8 cellular contexts compared by ENCODE assay signal in the genomic region with DNA sequence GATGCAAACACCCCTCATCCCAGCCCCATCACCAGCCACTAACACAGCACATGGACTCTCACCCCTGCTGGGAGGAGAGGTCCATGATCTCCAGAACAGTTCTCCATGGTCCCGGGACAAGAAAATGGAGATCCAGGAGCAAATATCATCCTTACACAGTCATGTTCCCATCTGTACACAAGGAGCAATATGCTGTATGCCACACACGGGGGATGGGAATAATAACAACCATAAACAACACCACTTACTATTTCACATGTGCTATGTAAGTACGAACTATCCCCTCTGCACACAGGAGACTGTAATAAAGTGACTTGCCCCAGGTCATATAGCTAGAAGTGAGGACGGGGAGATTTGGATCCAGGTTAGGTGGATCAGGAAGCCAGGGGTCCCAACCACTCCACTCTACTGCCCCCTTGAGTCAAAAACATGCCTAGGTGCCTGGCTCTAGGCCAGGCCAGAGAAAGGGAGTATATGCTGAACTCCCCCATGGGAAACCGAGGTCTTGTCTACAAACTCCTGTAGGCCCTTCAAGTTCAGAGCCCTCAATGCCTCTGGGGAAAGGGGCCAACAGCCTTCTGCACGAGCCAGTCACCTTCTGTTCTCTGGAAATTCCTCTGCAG. TPM values are rescaled to one million over a fixed set of nuclear protein-coding genes. Genes with fewer than 3 reads are reported as not detected.
DNase-seq lines count a peak whose midpoint lies in the region; ATAC-seq lines count a peak whose summit lies in the region.

No MANE protein-coding gene starts in this region.

- H3K4me1 Mint-ChIP-seq in activated CD4-positive, alpha-beta memory T cell treated with anti-CD3 and anti-CD28 coated beads, Interleukin-2, amount 10 ng/mL, durations not matched to agents 7 days and 5 days = no peaks in the 10 kb centered on the region

- peak; percentile 60 for ATAC-seq in left ventricle myocardium superior
- ATAC-seq in stimulated activated naive CD8-positive, alpha-beta T cell treated with anti-CD3 and anti-CD28 coated beads, Interleukin-15, Interleukin-2, amounts not matched to agents 100 U/mL and 50 U/mL, for 24 hours = peak; percentile 63
- ATAC-seq in GM19351 (IDR thresholded peaks at IDR 0.05; ENCODE audit: unreplicated experiment) = no peak
- no peak for ATAC-seq in HG03196 (IDR thresholded peaks at IDR 0.05; ENCODE audit: unreplicated experiment)

- DNase-seq in NCI-H1092 treated with DMSO at 0.1 percent for 48 hours (lab: John Stamatoyannopoulos, UW) = peak; percentile 8
- no peak for DNase-seq in NCI-H1092 (lab: John Stamatoyannopoulos, UW)
- DNase-seq in HuH-7 (ENCODE audit: low spot score) = peak; percentile 38
- DNase-seq in activated CD4-positive, alpha-beta memory T cell treated with anti-CD3 and anti-CD28 coated beads, Interleukin-2, amount 10 ng/mL, durations not matched to agents 7 days and 5 days = peak; percentile 30
- DNase-seq in left ventricle myocardium superior = peak; percentile 59
- DNase-seq in stimulated activated naive CD8-positive, alpha-beta T cell treated with anti-CD3 and anti-CD28 coated beads, Interleukin-15, Interleukin-2, amounts not matched to agents 100 U/mL and 50 U/mL, for 24 hours = peak; percentile 50

- no peaks in the 10 kb centered on the region for H3K36me3 Mint-ChIP-seq in activated CD4-positive, alpha-beta memory T cell treated with anti-CD3 and anti-CD28 coated beads, Interleukin-2, amount 10 ng/mL, durations not matched to agents 7 days and 5 days (ENCODE audit: low read depth)

- H3K27me3 Mint-ChIP-seq in activated CD4-positive, alpha-beta memory T cell treated with anti-CD3 and anti-CD28 coated beads, Interleukin-2, amount 10 ng/mL, durations not matched to agents 7 days and 5 days = no peaks in the 10 kb centered on the region

- H3K9me3 Mint-ChIP-seq in activated CD4-positive, alpha-beta memory T cell treated with anti-CD3 and anti-CD28 coated beads, Interleukin-2, amount 10 ng/mL, durations not matched to agents 7 days and 5 days = no peaks in the 10 kb centered on the region

- H3K27ac Mint-ChIP-seq in activated CD4-positive, alpha-beta memory T cell treated with anti-CD3 and anti-CD28 coated beads, Interleukin-2, amount 10 ng/mL, durations not matched to agents 7 days and 5 days = no peak overlapping the region

- intact Hi-C loops in left ventricle myocardium superior (cut with micrococcal nuclease) = no loop called here

- no peak overlapping the region for H3K4me3 Mint-ChIP-seq in activated CD4-positive, alpha-beta memory T cell treated with anti-CD3 and anti-CD28 coated beads, Interleukin-2, amount 10 ng/mL, durations not matched to agents 7 days and 5 days

- CTCF ChIA-PET in activated CD4-positive, alpha-beta memory T cell treated with anti-CD3 and anti-CD28 coated beads, Interleukin-2, amount 10 ng/mL, durations not matched to agents 7 days and 5 days (lab: Charles Lee) = interaction anchor here (0.8 to 3.2 kb wide), 4 partner anchors 16 to 127 kb away, joined by 3 to 15 read pairs (median 6); no protein-coding TSS in a partner anchor

- POLR2A ChIA-PET in activated CD4-positive, alpha-beta memory T cell treated with anti-CD3 and anti-CD28 coated beads, Interleukin-2, amount 10 ng/mL, durations not matched to agents 7 days and 5 days (lab: Charles Lee) = no interaction called here

RNA-seq across cellular contexts. Expression of a gene that starts 34.1 kb away (rescaled TPM):
- total RNA-seq in activated CD4-positive, alpha-beta memory T cell treated with anti-CD3 and anti-CD28 coated beads, Interleukin-2, amount 10 ng/mL, durations not matched to agents 7 days and 5 days = 10 to 100 TPM in 1 of 2 experiments, 1 to 10 TPM in 1; 9.8 to 10.3 TPM
- 60.9 TPM for total RNA-seq in left ventricle myocardium superior

RNA-seq across cellular contexts. Expression of a gene that starts 55.6 kb away (rescaled TPM):
- 10 to 100 TPM; 52.6 to 53.8 TPM for total RNA-seq in activated CD4-positive, alpha-beta memory T cell treated with anti-CD3 and anti-CD28 coated beads, Interleukin-2, amount 10 ng/mL, durations not matched to agents 7 days and 5 days
- total RNA-seq in left ventricle myocardium superior = 88.4 TPM

Comparison
In these comparisons a context has a peak if more than half of its experiments do, and no peak if none do; other contexts are left out.
1. ATAC-seq: peak in left ventricle myocardium superior (single experiment) and stimulated activated naive CD8-positive, alpha-beta T cell treated with anti-CD3 and anti-CD28 coated beads, Interleukin-15, Interleukin-2, amounts not matched to agents 100 U/mL and 50 U/mL, for 24 hours (single experiment); none in GM19351 (single experiment) and HG03196 (single experiment).